ENCODE assay signal across 38 cellular contexts in genomic region chr2:223973606-223974005, GRCh38.
"Had no signal": no experiment of that assay in that cellular context is flagged by ENCODE, and none has a peak within 500 bp of the region (broad histone marks: within the 10 kb centered on the region; RNA-seq: fewer than 3 reads in every experiment).

No MANE protein-coding gene starts in this region.

- FAIRE-seq: bronchial epithelial cell, TTC549 had no signal

- H3K36me3 ChIP-seq: ascending aorta, cardiac muscle cell had no signal

- H3K4me1 ChIP-seq: ascending aorta had no signal

- H3K9me3 Mint-ChIP-seq: activated B cell treated with CpG ODN at 0.5 μM for 24 hours; activated CD4-positive, alpha-beta memory T cell treated with anti-CD3 and anti-CD28 coated beads, Interleukin-2, amount 10 ng/mL, durations not matched to agents 7 days and 5 days; activated CD4-positive, alpha-beta T cell treated with anti-CD3 and anti-CD28 coated beads, Interleukin-2, amount 10 ng/mL, durations not matched to agents 7 days and 5 days; activated naive CD4-positive, alpha-beta T cell treated with anti-CD3 and anti-CD28 coated beads, Interleukin-2, amount 10 ng/mL, durations not matched to agents 7 days and 5 days; activated naive CD4-positive, alpha-beta T cell treated with anti-CD3 and anti-CD28 coated beads, Interleukin-2, amount 50 U/mL, for 24 hours; activated naive CD8-positive, alpha-beta T cell treated with anti-CD3 and anti-CD28 coated beads, Interleukin-2, amount 10 ng/mL, durations not matched to agents 7 days and 5 days; activated naive CD8-positive, alpha-beta T cell treated with anti-CD3 and anti-CD28 coated beads, Interleukin-2, amount 50 U/mL, for 24 hours; activated T-cell treated with anti-CD3 and anti-CD28 coated beads, Interleukin-2, amount 50 U/mL, for 24 hours; activated T-helper 2 cell treated with anti-CD3 and anti-CD28 coated beads, Interferon-gamma antibody, Interleukin-2, Interleukin-4, amounts not matched to agents 10 μg/mL and 5 μg/mL and 100 μg/mL, durations not matched to agents 14 hours and 24 hours and 36 hours; brain; central memory CD8-positive, alpha-beta T cell; T-helper 1 cell treated with Interleukin-12 subunit alpha and Interleukin-12 subunit beta and Interleukin-4 antibody, amounts not matched to agents 30 μg/mL and 1 μg/mL, for 36 hours; T-helper 2 cell treated with Interferon-gamma antibody and Interleukin-4, amounts not matched to agents 5 μg/mL and 100 μg/mL, for 36 hours had no signal

- DNase-seq: activated B cell treated with CpG ODN at 0.5 μM for 24 hours; activated CD4-positive, alpha-beta memory T cell treated with anti-CD3 and anti-CD28 coated beads, Interleukin-2, amount 10 ng/mL, durations not matched to agents 7 days and 5 days; activated CD4-positive, alpha-beta T cell treated with anti-CD3 and anti-CD28 coated beads for 1 hour; activated CD4-positive, alpha-beta T cell treated with anti-CD3 and anti-CD28 coated beads for 36 hours; activated CD4-positive, alpha-beta T cell treated with anti-CD3 and anti-CD28 coated beads for 48 hours; activated CD4-positive, alpha-beta T cell treated with anti-CD3 and anti-CD28 coated beads, Interleukin-2, amount 10 ng/mL, durations not matched to agents 7 days and 5 days; activated CD4-positive, alpha-beta T cell treated with anti-CD3 and anti-CD28 coated beads, Interleukin-2, amount 50 U/mL, for 48 hours; activated CD8-positive, alpha-beta memory T cell treated with anti-CD3 and anti-CD28 coated beads for 24 hours; activated CD8-positive, alpha-beta memory T cell treated with anti-CD3 and anti-CD28 coated beads, Interleukin-2, amount 10 ng/mL, durations not matched to agents 7 days and 5 days; activated CD8-positive, alpha-beta memory T cell treated with anti-CD3 and anti-CD28 coated beads, Interleukin-2, amount 50 U/mL, for 48 hours; activated CD8-positive, alpha-beta T cell treated with anti-CD3 and anti-CD28 coated beads, Interleukin-2, amount 10 ng/mL, durations not matched to agents 7 days and 5 days; activated effector memory CD4-positive, alpha-beta T cell treated with Interleukin-2 at 50 U/mL for 16 hours; activated gamma-delta T cell; activated naive CD4-positive, alpha-beta T cell treated with anti-CD3 and anti-CD28 coated beads, Interleukin-2, amount 10 ng/mL, durations not matched to agents 7 days and 5 days; activated naive CD4-positive, alpha-beta T cell treated with Interleukin-2 at 50 U/mL for 16 hours; activated naive CD8-positive, alpha-beta T cell treated with anti-CD3 and anti-CD28 coated beads, Interleukin-2, amount 10 ng/mL, durations not matched to agents 7 days and 5 days; activated naive CD8-positive, alpha-beta T cell treated with anti-CD3 and anti-CD28 coated beads, Interleukin-2, amount 50 U/mL, for 24 hours; activated T-cell treated with anti-CD3 and anti-CD28 coated beads, Interleukin-2, amount 50 U/mL, for 24 hours; activated T-cell treated with anti-CD3 and anti-CD28 coated beads, Interleukin-2, amount 50 U/mL, for 48 hours; amygdala; anterior cingulate cortex; caudate nucleus; cerebellar nuclear complex; T-helper 2 cell; T-helper 9 cell had no signal

- H3K9me3 ChIP-seq: ascending aorta had no signal

- H3K4me1 Mint-ChIP-seq: activated CD8-positive, alpha-beta memory T cell treated with anti-CD3 and anti-CD28 coated beads, Interleukin-2, amount 10 ng/mL, durations not matched to agents 7 days and 5 days; activated naive CD8-positive, alpha-beta T cell treated with anti-CD3 and anti-CD28 coated beads, Interleukin-2, amount 10 ng/mL, durations not matched to agents 7 days and 5 days had no signal

- H3K4me3 ChIP-seq: ascending aorta, cardiac muscle cell had no signal

- H3K4me3 Mint-ChIP-seq: activated B cell treated with CpG ODN at 0.5 μM for 24 hours; activated CD4-positive, alpha-beta memory T cell treated with anti-CD3 and anti-CD28 coated beads, Interleukin-2, amount 10 ng/mL, durations not matched to agents 7 days and 5 days; activated CD4-positive, alpha-beta T cell treated with anti-CD3 and anti-CD28 coated beads for 36 hours; activated CD4-positive, alpha-beta T cell treated with anti-CD3 and anti-CD28 coated beads, Interleukin-2, amount 10 ng/mL, durations not matched to agents 7 days and 5 days; activated CD8-positive, alpha-beta memory T cell treated with anti-CD3 and anti-CD28 coated beads, Interleukin-2, amount 10 ng/mL, durations not matched to agents 7 days and 5 days; activated CD8-positive, alpha-beta T cell treated with anti-CD3 and anti-CD28 coated beads, Interleukin-2, amount 10 ng/mL, durations not matched to agents 7 days and 5 days; activated naive CD4-positive, alpha-beta T cell treated with anti-CD3 and anti-CD28 coated beads, Interleukin-2, amount 10 ng/mL, durations not matched to agents 7 days and 5 days; activated naive CD4-positive, alpha-beta T cell treated with anti-CD3 and anti-CD28 coated beads, Interleukin-2, amount 50 U/mL, for 24 hours; activated naive CD8-positive, alpha-beta T cell; activated naive CD8-positive, alpha-beta T cell treated with anti-CD3 and anti-CD28 coated beads, Interleukin-2, amount 10 ng/mL, durations not matched to agents 7 days and 5 days; activated naive CD8-positive, alpha-beta T cell treated with anti-CD3 and anti-CD28 coated beads, Interleukin-2, amount 50 U/mL, for 24 hours; activated T-cell treated with anti-CD3 and anti-CD28 coated beads, Interleukin-2, amount 50 U/mL, for 24 hours; brain; central memory CD8-positive, alpha-beta T cell; T-helper 1 cell treated with Interleukin-12 subunit alpha and Interleukin-12 subunit beta and Interleukin-4 antibody, amounts not matched to agents 30 μg/mL and 1 μg/mL, for 36 hours; T-helper 2 cell treated with Interferon-gamma antibody and Interleukin-4, amounts not matched to agents 5 μg/mL and 100 μg/mL, for 36 hours had no signal

- H3K27ac Mint-ChIP-seq: activated B cell treated with CpG ODN at 0.5 μM for 24 hours; activated CD4-positive, alpha-beta memory T cell treated with anti-CD3 and anti-CD28 coated beads, Interleukin-2, amount 10 ng/mL, durations not matched to agents 7 days and 5 days; activated CD4-positive, alpha-beta T cell treated with anti-CD3 and anti-CD28 coated beads for 36 hours; activated CD4-positive, alpha-beta T cell treated with anti-CD3 and anti-CD28 coated beads, Interleukin-2, amount 10 ng/mL, durations not matched to agents 7 days and 5 days; activated CD8-positive, alpha-beta memory T cell treated with anti-CD3 and anti-CD28 coated beads, Interleukin-2, amount 10 ng/mL, durations not matched to agents 7 days and 5 days; activated CD8-positive, alpha-beta T cell treated with anti-CD3 and anti-CD28 coated beads, Interleukin-2, amount 10 ng/mL, durations not matched to agents 7 days and 5 days; activated naive CD4-positive, alpha-beta T cell treated with anti-CD3 and anti-CD28 coated beads, Interleukin-2, amount 10 ng/mL, durations not matched to agents 7 days and 5 days; activated naive CD8-positive, alpha-beta T cell; activated naive CD8-positive, alpha-beta T cell treated with anti-CD3 and anti-CD28 coated beads, Interleukin-2, amount 10 ng/mL, durations not matched to agents 7 days and 5 days; activated naive CD8-positive, alpha-beta T cell treated with anti-CD3 and anti-CD28 coated beads, Interleukin-2, amount 50 U/mL, for 24 hours; activated T-cell treated with anti-CD3 and anti-CD28 coated beads, Interleukin-2, amount 50 U/mL, for 24 hours; activated T-helper 2 cell treated with anti-CD3 and anti-CD28 coated beads, Interferon-gamma antibody, Interleukin-2, Interleukin-4, amounts not matched to agents 10 μg/mL and 5 μg/mL and 100 μg/mL, durations not matched to agents 14 hours and 24 hours and 36 hours; brain; T-helper 1 cell treated with Interleukin-12 subunit alpha and Interleukin-12 subunit beta and Interleukin-4 antibody, amounts not matched to agents 30 μg/mL and 1 μg/mL, for 36 hours; T-helper 2 cell treated with Interferon-gamma antibody and Interleukin-4, amounts not matched to agents 5 μg/mL and 100 μg/mL, for 36 hours had no signal

- H3K27me3 ChIP-seq: ascending aorta, cardiac muscle cell had no signal

- H3K27ac ChIP-seq: ascending aorta, cardiac muscle cell, VCaP had no signal

- H3K36me3 Mint-ChIP-seq: activated CD8-positive, alpha-beta memory T cell treated with anti-CD3 and anti-CD28 coated beads, Interleukin-2, amount 10 ng/mL, durations not matched to agents 7 days and 5 days; activated naive CD4-positive, alpha-beta T cell treated with anti-CD3 and anti-CD28 coated beads, Interleukin-2, amount 10 ng/mL, durations not matched to agents 7 days and 5 days; brain had no signal

- ATAC-seq: activated CD4-positive, alpha-beta T cell treated with anti-CD3 and anti-CD28 coated beads for 36 hours; activated CD4-positive, CD25-positive, alpha-beta regulatory T cell treated with anti-CD3 and anti-CD28 coated beads, Interleukin-2, amount 50 U/mL, for 24 hours; activated CD8-positive, alpha-beta memory T cell treated with anti-CD3 and anti-CD28 coated beads, Interleukin-2, amount 10 ng/mL, durations not matched to agents 7 days and 5 days; activated CD8-positive, alpha-beta T cell treated with anti-CD3 and anti-CD28 coated beads, Interleukin-2, amount 10 ng/mL, durations not matched to agents 7 days and 5 days; activated naive CD8-positive, alpha-beta T cell treated with anti-CD3 and anti-CD28 coated beads, Interleukin-2, amount 50 U/mL, for 24 hours had no signal

- H3K27me3 Mint-ChIP-seq: activated B cell treated with CpG ODN at 0.5 μM for 24 hours; activated CD4-positive, alpha-beta memory T cell treated with anti-CD3 and anti-CD28 coated beads, Interleukin-2, amount 10 ng/mL, durations not matched to agents 7 days and 5 days; activated CD4-positive, alpha-beta T cell treated with anti-CD3 and anti-CD28 coated beads for 36 hours; activated CD4-positive, alpha-beta T cell treated with anti-CD3 and anti-CD28 coated beads, Interleukin-2, amount 10 ng/mL, durations not matched to agents 7 days and 5 days; activated CD8-positive, alpha-beta memory T cell treated with anti-CD3 and anti-CD28 coated beads, Interleukin-2, amount 10 ng/mL, durations not matched to agents 7 days and 5 days; activated naive CD4-positive, alpha-beta T cell treated with anti-CD3 and anti-CD28 coated beads, Interleukin-2, amount 10 ng/mL, durations not matched to agents 7 days and 5 days; activated naive CD4-positive, alpha-beta T cell treated with anti-CD3 and anti-CD28 coated beads, Interleukin-2, amount 50 U/mL, for 24 hours; activated naive CD8-positive, alpha-beta T cell; activated naive CD8-positive, alpha-beta T cell treated with anti-CD3 and anti-CD28 coated beads, Interleukin-2, amount 10 ng/mL, durations not matched to agents 7 days and 5 days; activated naive CD8-positive, alpha-beta T cell treated with anti-CD3 and anti-CD28 coated beads, Interleukin-2, amount 50 U/mL, for 24 hours; activated T-cell treated with anti-CD3 and anti-CD28 coated beads, Interleukin-2, amount 50 U/mL, for 24 hours; brain; central memory CD8-positive, alpha-beta T cell had no signal
